15 cellular contexts compared by ENCODE assay signal in the genomic region with DNA sequence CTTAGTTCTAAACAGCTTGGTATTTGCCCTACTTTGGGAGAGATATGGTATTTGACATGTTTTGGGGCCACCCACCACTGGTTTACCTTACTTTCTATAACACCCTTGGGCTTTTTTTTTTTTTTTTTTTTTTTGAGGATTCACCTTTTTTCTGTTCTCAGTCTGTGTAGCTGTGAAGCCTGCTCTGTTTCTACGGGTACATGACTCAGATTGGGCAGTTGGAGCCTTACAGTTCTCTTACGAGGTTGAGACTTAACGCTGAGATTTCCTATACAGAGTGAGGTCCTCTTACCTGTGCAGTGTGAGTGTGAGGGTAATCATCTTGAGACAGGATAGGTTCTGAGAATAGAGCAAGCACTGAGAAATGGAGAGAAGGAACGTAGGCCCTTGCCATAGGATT.
DNase-seq lines count a peak whose midpoint lies in the region; ATAC-seq and TF ChIP-seq lines count a peak whose summit lies in the region.
"Had no signal": no experiment of that assay in that cellular context is flagged by ENCODE, and none has a peak within 500 bp of the region (broad histone marks: within the 10 kb centered on the region; RNA-seq: fewer than 3 reads in every experiment).

No MANE protein-coding gene starts in this region.

- CTCF ChIA-PET in activated naive CD4-positive, alpha-beta T cell treated with anti-CD3 and anti-CD28 coated beads, Interleukin-2, amount 10 ng/mL, durations not matched to agents 7 days and 5 days (lab: Charles Lee) = no interaction called here
- CTCF ChIA-PET in Panc1 (lab: Charles Lee) = interaction anchor here (0.6 kb wide), 1 partner anchor 78 kb away, joined by 3 read pairs; no protein-coding TSS in a partner anchor

- H3K4me3 Mint-ChIP-seq in activated naive CD4-positive, alpha-beta T cell treated with anti-CD3 and anti-CD28 coated beads, Interleukin-2, amount 10 ng/mL, durations not matched to agents 7 days and 5 days = no peak overlapping the region
- no peak overlapping the region for H3K4me3 Mint-ChIP-seq in natural killer cell
- H3K4me3 Mint-ChIP-seq: CD14-positive monocyte had no signal

- H3K27me3 ChIP-seq in Panc1 (ENCODE audit: control insufficient read depth, insufficient read depth, low read length) = no peaks in the 10 kb centered on the region

- peak overlapping the region in 1 of 2 donors; percentile 29 for H3K27ac Mint-ChIP-seq in activated naive CD4-positive, alpha-beta T cell treated with anti-CD3 and anti-CD28 coated beads, Interleukin-2, amount 50 U/mL, for 72 hours
- H3K27ac Mint-ChIP-seq in activated naive CD4-positive, alpha-beta T cell treated with anti-CD3 and anti-CD28 coated beads, Interleukin-2, amount 10 ng/mL, durations not matched to agents 7 days and 5 days = no peak overlapping the region
- H3K27ac Mint-ChIP-seq in natural killer cell = peak overlapping the region; percentile 50 to 62

- ATAC-seq in activated naive CD4-positive, alpha-beta T cell treated with anti-CD3 and anti-CD28 coated beads, Interleukin-2, amount 50 U/mL, for 72 hours = peak; percentile 33 to 82
- no peak for ATAC-seq in Panc1
- ATAC-seq in natural killer cell = peak in 1 of 3 donors; percentile 59
- ATAC-seq in HG03469 (IDR thresholded peaks at IDR 0.05; ENCODE audit: unreplicated experiment) = no peak
- ATAC-seq in GM18907 (IDR thresholded peaks at IDR 0.05; ENCODE audit: unreplicated experiment) = no peak
- ATAC-seq: A549, K562 had no signal

- H3K9me3 Mint-ChIP-seq in activated naive CD4-positive, alpha-beta T cell treated with anti-CD3 and anti-CD28 coated beads, Interleukin-2, amount 50 U/mL, for 72 hours = no peaks in the 10 kb centered on the region
- no peaks in the 10 kb centered on the region for H3K9me3 Mint-ChIP-seq in activated naive CD4-positive, alpha-beta T cell treated with anti-CD3 and anti-CD28 coated beads, Interleukin-2, amount 10 ng/mL, durations not matched to agents 7 days and 5 days
- H3K9me3 Mint-ChIP-seq in natural killer cell = no peaks in the 10 kb centered on the region

- DNase-seq in activated naive CD4-positive, alpha-beta T cell treated with anti-CD3 and anti-CD28 coated beads, Interleukin-2, amount 50 U/mL, for 72 hours (ENCODE audit: low spot score in 2 of 2) = no peak
- no peak for DNase-seq in activated naive CD4-positive, alpha-beta T cell treated with anti-CD3 and anti-CD28 coated beads, Interleukin-2, amount 10 ng/mL, durations not matched to agents 7 days and 5 days
- DNase-seq in Panc1 (ENCODE audit: low read depth, low spot score) (no peak), natural killer cell (no peak), AG20443 (ENCODE audit: low spot score) (no peak)
- DNase-seq: DMS53, GF-D8, GOT3 had no signal

- no peak for TF ChIP-seq CTCF in Panc1 (IDR thresholded peaks at IDR 0.05)
- no peak for TF ChIP-seq CTCF in natural killer cell (IDR thresholded peaks at IDR 0.05)

- no peaks in the 10 kb centered on the region for H3K4me1 ChIP-seq in Panc1 (ENCODE audit: control insufficient read depth, insufficient read depth, low read length)
- H3K4me1 ChIP-seq: A549, HAP-1 had no signal

- H3K27me3 Mint-ChIP-seq in activated naive CD4-positive, alpha-beta T cell treated with anti-CD3 and anti-CD28 coated beads, Interleukin-2, amount 10 ng/mL, durations not matched to agents 7 days and 5 days = no peaks in the 10 kb centered on the region
- no peaks in the 10 kb centered on the region for H3K27me3 Mint-ChIP-seq in natural killer cell (ENCODE audit: low read depth in 2 of 2)

- POLR2A ChIA-PET in Panc1 (lab: Charles Lee) = interaction anchor here (0.6 kb wide), 1 partner anchor 380 kb away, joined by 5 read pairs; no protein-coding TSS in a partner anchor

- no peak overlapping the region for H3K4me3 ChIP-seq in Panc1 (ENCODE audit: low read depth in 2 of 2, low read length in 2 of 2)
- H3K4me3 ChIP-seq: A549, HAP-1, K562 had no signal

- H3K36me3 Mint-ChIP-seq in activated naive CD4-positive, alpha-beta T cell treated with anti-CD3 and anti-CD28 coated beads, Interleukin-2, amount 50 U/mL, for 72 hours = peaks cover 0 to 17% of the 10 kb centered on the region in 2 donors
- H3K36me3 Mint-ChIP-seq in activated naive CD4-positive, alpha-beta T cell treated with anti-CD3 and anti-CD28 coated beads, Interleukin-2, amount 10 ng/mL, durations not matched to agents 7 days and 5 days = peaks cover 34% of the 10 kb centered on the region
- H3K36me3 Mint-ChIP-seq in natural killer cell = no peaks in the 10 kb centered on the region

- no peaks in the 10 kb centered on the region for H3K4me1 Mint-ChIP-seq in activated naive CD4-positive, alpha-beta T cell treated with anti-CD3 and anti-CD28 coated beads, Interleukin-2, amount 10 ng/mL, durations not matched to agents 7 days and 5 days
- H3K4me1 Mint-ChIP-seq in natural killer cell = peaks cover 37 to 40% of the 10 kb centered on the region in 2 donors

- H3K36me3 ChIP-seq in Panc1 (ENCODE audit: control insufficient read depth, insufficient read depth, low read length) = no peaks in the 10 kb centered on the region
- H3K36me3 ChIP-seq: HAP-1 had no signal

- H3K27ac ChIP-seq in Panc1 (ENCODE audit: low read length) = no peak overlapping the region
- H3K27ac ChIP-seq: A549, HL-60 had no signal

- TSS peak; percentile 36 for BruUV-seq in Panc1 (replicated peaks; lab: Mats Ljungman, UMichigan)

- H3K9me3 ChIP-seq in Panc1 (ENCODE audit: control insufficient read depth, insufficient read depth, low read depth, low read length) = no peaks in the 10 kb centered on the region
- H3K9me3 ChIP-seq: A549, HAP-1 had no signal

- in situ Hi-C loops in Panc1 (cut with HindIII; ENCODE audit: low pct_unique_long_range_greater_than_20kb, low sequenced_read_pairs) = no loop called here

- intact Hi-C loops in Panc1 (cut with micrococcal nuclease; ENCODE audit: unreplicated experiment) = no loop called here
- intact Hi-C loops in natural killer cell (cut with micrococcal nuclease) = no loop called here

Comparison
In these comparisons a context has a peak if more than half of its experiments do, and no peak if none do; other contexts are left out.
1. ATAC-seq: peak in activated naive CD4-positive, alpha-beta T cell treated with anti-CD3 and anti-CD28 coated beads, Interleukin-2, amount 50 U/mL, for 72 hours (2 of 2); none in Panc1 (single experiment), HG03469 (single experiment) and GM18907 (single experiment).